8 cellular contexts compared by ENCODE assay signal in the genomic region with DNA sequence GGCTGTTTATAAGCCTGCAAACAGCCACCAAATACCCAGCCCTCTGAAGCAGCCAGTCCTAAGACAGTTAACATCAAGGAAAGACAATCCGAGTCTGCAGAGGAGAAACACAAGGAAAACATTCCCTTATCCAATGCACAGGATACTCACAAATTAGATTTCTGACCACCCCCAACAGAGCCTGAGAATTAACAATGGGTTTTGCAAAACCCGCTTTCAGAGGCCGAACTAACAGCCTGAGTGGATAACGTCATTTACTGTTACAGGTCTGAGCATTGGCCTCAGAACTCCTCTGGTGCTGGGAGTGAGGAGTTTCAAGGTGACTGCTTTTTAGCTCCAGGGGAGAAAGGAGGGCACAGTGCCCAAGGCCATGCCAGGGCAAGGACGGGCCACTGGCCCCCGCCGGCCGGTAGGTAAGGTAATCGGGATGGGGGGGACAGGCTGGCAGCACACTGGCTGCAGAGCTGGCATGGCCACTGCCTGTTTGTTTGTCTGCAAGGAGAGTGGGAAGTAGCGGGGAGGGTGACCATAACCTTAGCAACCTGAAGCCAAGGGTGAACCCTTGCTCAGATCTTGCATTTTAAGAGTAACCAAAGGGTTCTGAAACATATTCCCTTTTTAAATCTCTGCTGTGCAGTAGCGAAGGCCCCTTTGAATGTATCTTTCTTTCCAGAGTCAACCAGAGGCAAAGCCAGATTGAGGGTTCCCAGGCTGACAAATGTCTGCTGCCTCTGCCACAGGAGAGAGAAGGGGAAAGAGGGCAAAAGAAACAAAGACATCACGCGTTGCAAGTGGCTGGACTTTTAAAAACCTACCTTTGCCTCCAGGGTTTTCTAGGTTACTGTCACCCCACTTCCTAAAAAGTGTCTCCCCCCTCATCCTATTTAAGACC.
DNase-seq lines count a peak whose midpoint lies in the region; ATAC-seq and TF ChIP-seq lines count a peak whose summit lies in the region.

No MANE protein-coding gene starts in this region.

- H3K4me1 ChIP-seq in OCI-LY1 (ENCODE audit: insufficient read depth, low read length, severe bottlenecking), result peaks cover 85% of the 10 kb centered on the region
- peaks cover 82 to 83% of the 10 kb centered on the region in 2 experiments for H3K4me1 ChIP-seq in neutrophil (ENCODE audit: control insufficient read depth in 1 of 2, insufficient read depth in 1 of 2, low read depth in 1 of 2, low read length in 1 of 2)

- H3K27me3 ChIP-seq in OCI-LY1 (ENCODE audit: insufficient read depth, low read length) (no peaks in the 10 kb centered on the region), neutrophil (no peaks in the 10 kb centered on the region)

- ATAC-seq in GM21367 (IDR thresholded peaks at IDR 0.05; ENCODE audit: unreplicated experiment), result no peak

- no peaks in the 10 kb centered on the region for H3F3A ChIP-seq in OCI-LY1 (ENCODE audit: insufficient read depth, low read length)

- no peaks in the 10 kb centered on the region for H3K9me2 ChIP-seq in OCI-LY1 (ENCODE audit: low read depth, low read length)

- H3K4me3 ChIP-seq in GM12864 (ENCODE audit: low read depth, low read length) (peak overlapping the region; percentile 52), OCI-LY1 (ENCODE audit: low read depth, low read length, poor library complexity, severe bottlenecking) (peak overlapping the region; percentile 87), epithelial cell of esophagus (ENCODE audit: low read length) (peak overlapping the region; percentile 47), neutrophil (ENCODE audit: low read depth in 1 of 2, low read length in 1 of 2) (peak overlapping the region in 1 of 2 experiments; percentile 2)

- peaks cover 89% of the 10 kb centered on the region for H3K79me2 ChIP-seq in OCI-LY1 (ENCODE audit: insufficient read depth, low read length)

- DNase-seq in GM12864 (ENCODE audit: low read depth), result no peak
- peak; percentile 49 for DNase-seq in epithelial cell of esophagus (ENCODE audit: low read depth)
- no peak for DNase-seq in stimulated activated CD4-positive, alpha-beta T cell treated with anti-CD3 and anti-CD28 coated beads, Interleukin-15, amount 100 ng/mL, for 24 hours
- no peak for DNase-seq in 8988T
- no peak for DNase-seq in AG08396 (ENCODE audit: low spot score)

- no peak for TF ChIP-seq CTCF in GM12864 (IDR thresholded peaks at IDR 0.05; ENCODE audit: low read depth, low read length, missing control alignments)
- no peak for TF ChIP-seq CTCF in OCI-LY1 (IDR thresholded peaks at IDR 0.05; ENCODE audit: low read length)
- peak; percentile 2 for TF ChIP-seq CTCF in epithelial cell of esophagus (IDR thresholded peaks at IDR 0.05; ENCODE audit: insufficient read depth, low read depth, low read length, missing control alignments)
- TF ChIP-seq CTCF in neutrophil (IDR thresholded peaks at IDR 0.05), result no peak

- H3K9ac ChIP-seq in OCI-LY1 (ENCODE audit: low read length), result peak overlapping the region; percentile 99

- H3K36me3 ChIP-seq in OCI-LY1 (ENCODE audit: insufficient read depth, low read length) (peaks cover 57% of the 10 kb centered on the region; the same call in 1 of the 2 replicates), neutrophil (no peaks in the 10 kb centered on the region)

- no peak overlapping the region for H2AFZ ChIP-seq in OCI-LY1 (ENCODE audit: low read length)

- H4K20me1 ChIP-seq in OCI-LY1 (ENCODE audit: insufficient read depth, low read length), result no peaks in the 10 kb centered on the region

- H3K27ac ChIP-seq in OCI-LY1 (ENCODE audit: low read depth, low read length, poor library complexity, severe bottlenecking) (peak overlapping the region; percentile 100), neutrophil (peak overlapping the region; percentile 98)

- peak overlapping the region; percentile 77 for H3K4me2 ChIP-seq in OCI-LY1 (ENCODE audit: low read length)

- H3K9me3 ChIP-seq in OCI-LY1 (ENCODE audit: low read length) (no peaks in the 10 kb centered on the region), neutrophil (no peaks in the 10 kb centered on the region)
